ENCODE assay signal across 2 cellular contexts in genomic region chr15:74555192-74555591, GRCh38.
TF ChIP-seq lines count a peak whose summit lies in the region.

No MANE protein-coding gene starts in this region.

TF ChIP-seq in GM23338, 12 proteins besides CTCF, POLR2A, EP300 and RAD21:
- TF ChIP-seq ZNF462 (CRISPR knock-in tag; IDR thresholded peaks at IDR 0.05) (no peak), ZNF331 (CRISPR knock-in tag; IDR thresholded peaks at IDR 0.05; ENCODE audit: low read depth) (no peak), ETS1 (IDR thresholded peaks at IDR 0.05) (no peak), ZNF114 (CRISPR knock-in tag; IDR thresholded peaks at IDR 0.05) (no peak)
TF ChIP-seq in GM23338: peak in this region for 0.

TF ChIP-seq in K562, 482 proteins besides CTCF, POLR2A, EP300 and RAD21:
- peak; percentile 70 for TF ChIP-seq CEBPB (tag; IDR thresholded peaks at IDR 0.05)
- peak; percentile 28; the same call in 1 of the 2 replicates for TF ChIP-seq ATF3 (IDR thresholded peaks at IDR 0.05)
- no peak for TF ChIP-seq ATF3 (CRISPR knock-in tag; conservative IDR thresholded peaks at IDR 0.05)
- TF ChIP-seq ZZZ3 (IDR thresholded peaks at IDR 0.05), result no peak
- no peak for TF ChIP-seq NBN (IDR thresholded peaks at IDR 0.05; ENCODE audit: low read depth)
- TF ChIP-seq SAFB2 (IDR thresholded peaks at IDR 0.05; ENCODE audit: borderline replicate concordance, low read depth, low read length, severe bottlenecking), result no peak
